ENCODE assay signal across 8 cellular contexts in genomic region chr3:117059054-117059989, GRCh38.
DNase-seq lines count a peak whose midpoint lies in the region; ATAC-seq, FAIRE-seq and TF ChIP-seq lines count a peak whose summit lies in the region.

No MANE protein-coding gene starts in this region.

- DNase-seq in cardiac muscle cell (ENCODE audit: low read depth in 1 of 2, low spot score in 1 of 2): peak; percentile 43 to 52
- DNase-seq in left ventricle myocardium superior: no peak
- peak; percentile 80 for DNase-seq in NCI-H748 (lab: John Stamatoyannopoulos, UW; ENCODE audit: unreplicated experiment)
- peak; percentile 17 for DNase-seq in retina
- DNase-seq in H54 (ENCODE audit: insufficient read length, low spot score): no peak
- DNase-seq in stimulated activated CD4-positive, alpha-beta T cell treated with anti-CD3 and anti-CD28 coated beads, Interleukin-2, amount 100 ng/mL, for 48 hours: no peak

- no peaks in the 10 kb centered on the region for H3K36me3 ChIP-seq in cardiac muscle cell

- intact Hi-C loops in left ventricle myocardium superior (cut with micrococcal nuclease): no loop called here

- TF ChIP-seq CTCF in cardiac muscle cell (IDR thresholded peaks at IDR 0.05; ENCODE audit: low read depth, low read length): peak; percentile 48

- no peak overlapping the region for H3K27ac ChIP-seq in cardiac muscle cell

- H3K9me3 ChIP-seq in cardiac muscle cell (ENCODE audit: low read depth): no peaks in the 10 kb centered on the region

- no peaks in the 10 kb centered on the region for H3K27me3 ChIP-seq in cardiac muscle cell

- ATAC-seq in left ventricle myocardium superior (no peak), HG03159 (IDR thresholded peaks at IDR 0.05; ENCODE audit: unreplicated experiment) (no peak)

- FAIRE-seq in endometrium (lab: Jason Lieb, UNC): peak; percentile 93
- FAIRE-seq in H54 (lab: Jason Lieb, UNC): no peak

- peaks cover 5% of the 10 kb centered on the region for H3K4me1 ChIP-seq in cardiac muscle cell (ENCODE audit: low read depth)

- no peak for TF ChIP-seq POLR2A in H54 (IDR thresholded peaks at IDR 0.05; ENCODE audit: low read depth, low read length)

- no peak overlapping the region for H3K4me3 ChIP-seq in cardiac muscle cell

Comparison
In these comparisons a context has a peak if more than half of its experiments do, and no peak if none do; other contexts are left out.
1. DNase-seq: peak in cardiac muscle cell (2 of 2), NCI-H748 (single experiment) and retina (single experiment); none in left ventricle myocardium superior (single experiment), H54 (single experiment) and stimulated activated CD4-positive, alpha-beta T cell treated with anti-CD3 and anti-CD28 coated beads, Interleukin-2, amount 100 ng/mL, for 48 hours (0 of 2).